In genomic region chr13:107367258-107367657, GRCh38 we compare ENCODE assay signal across 18 cellular contexts.
"Had no signal": no experiment of that assay in that cellular context is flagged by ENCODE, and none has a peak within 500 bp of the region (broad histone marks: within the 10 kb centered on the region; RNA-seq: fewer than 3 reads in every experiment).

No MANE protein-coding gene starts in this region.

- H3K27ac ChIP-seq: foreskin keratinocyte, left ventricle myocardium inferior, ovary, upper lobe of left lung had no signal

- ATAC-seq: activated CD8-positive, alpha-beta memory T cell treated with anti-CD3 and anti-CD28 coated beads, Interleukin-2, amount 10 ng/mL, durations not matched to agents 7 days and 5 days; esophagus mucosa; foreskin keratinocyte had no signal

- DNase-seq: activated CD4-positive, alpha-beta T cell treated with anti-CD3 and anti-CD28 coated beads, Interleukin-2, amount 50 U/mL, for 48 hours; activated CD4-positive, CD25-positive, alpha-beta regulatory T cell treated with anti-CD3 and anti-CD28 coated beads, Interleukin-2, amount 50 U/mL, for 72 hours; activated CD8-positive, alpha-beta memory T cell treated with anti-CD3 and anti-CD28 coated beads, Interleukin-2, amount 10 ng/mL, durations not matched to agents 7 days and 5 days; activated gamma-delta T cell; activated T-cell treated with anti-CD3 and anti-CD28 coated beads, Interleukin-2, amount 50 U/mL, for 48 hours; amygdala; endodermal cell; foreskin keratinocyte; head of caudate nucleus; islet precursor cell; left ventricle myocardium inferior; ovary; retina; stimulated activated CD4-positive, alpha-beta T cell treated with anti-CD3 and anti-CD28 coated beads, Interleukin-15, amount 100 ng/mL, for 24 hours; stimulated activated CD4-positive, alpha-beta T cell treated with anti-CD3 and anti-CD28 coated beads, Interleukin-4, amount 100 ng/mL, for 24 hours; T-helper 2 cell had no signal

- H3K4me1 ChIP-seq: foreskin keratinocyte, left ventricle myocardium inferior, upper lobe of left lung had no signal

- H3K36me3 ChIP-seq: left ventricle myocardium inferior, ovary, upper lobe of left lung had no signal

- H3K27me3 ChIP-seq: foreskin keratinocyte, ovary, upper lobe of left lung had no signal

- H3K4me3 ChIP-seq: left ventricle myocardium inferior, ovary, upper lobe of left lung had no signal

- H3K9me3 ChIP-seq: left ventricle myocardium inferior, ovary, upper lobe of left lung had no signal
